ENCODE assay signal across 19 cellular contexts in the genomic region with DNA sequence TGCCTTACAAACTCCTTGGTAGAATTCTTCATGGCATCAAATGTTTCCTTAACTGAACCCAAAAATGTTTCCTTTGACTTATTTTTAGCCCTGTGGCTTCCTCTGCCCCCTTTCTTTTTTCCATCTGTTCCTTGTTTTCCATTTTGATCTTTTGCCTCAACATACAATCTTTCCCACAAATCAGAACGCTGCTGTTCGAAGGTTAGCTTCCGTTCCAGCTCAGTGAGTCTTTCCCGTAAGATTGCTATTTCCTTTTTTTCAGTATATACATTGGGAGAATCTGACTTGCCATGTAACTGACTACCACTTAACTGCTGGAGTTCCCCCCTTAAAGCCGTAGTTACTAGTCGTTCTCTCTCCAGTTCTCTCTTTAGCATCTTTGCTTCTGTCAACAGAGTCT. TPM values are rescaled to one million over a fixed set of nuclear protein-coding genes. Genes with fewer than 3 reads are reported as not detected.
DNase-seq lines count a peak whose midpoint lies in the region; ATAC-seq and TF ChIP-seq lines count a peak whose summit lies in the region.
"Had no signal": no experiment of that assay in that cellular context is flagged by ENCODE, and none has a peak within 500 bp of the region (broad histone marks: within the 10 kb centered on the region; RNA-seq: fewer than 3 reads in every experiment).

No MANE protein-coding gene starts in this region.

- DNase-seq in GM23338 (ENCODE audit: low spot score) (no peak), cerebellar cortex (ENCODE audit: low spot score) (peak; percentile 12), naive B cell (no peak)
- no peak for DNase-seq in T-helper 2 cell treated with Interferon-gamma antibody and Interleukin-4, amounts not matched to agents 5 μg/mL and 100 μg/mL, for 36 hours (ENCODE audit: low spot score)
- DNase-seq: activated naive CD4-positive, alpha-beta T cell treated with anti-CD3 and anti-CD28 coated beads, Interleukin-2, amount 10 ng/mL, durations not matched to agents 7 days and 5 days; dorsolateral prefrontal cortex; gastrocnemius medialis; mesenchymal stem cell; NCI-H1105 treated with DMSO at 0.1 percent for 48 hours; NCI-H2171; NCI-H774; OCI-M1; SHP77 treated with DMSO at 0.1 percent for 48 hours; spleen; testis had no signal

- H4K20me1 ChIP-seq in BLaER1, result no peaks in the 10 kb centered on the region
- H4K20me1 ChIP-seq in GM23338 (replicated peaks; ENCODE audit: insufficient read depth), result no peaks in the 10 kb centered on the region

- H3K79me2 ChIP-seq in GM23338 (replicated peaks; ENCODE audit: insufficient read depth), result no peaks in the 10 kb centered on the region

- peaks cover 19% of the 10 kb centered on the region for H3K36me3 ChIP-seq in BLaER1
- H3K36me3 ChIP-seq in GM23338 (ENCODE audit: insufficient read depth), result no peaks in the 10 kb centered on the region

- H3K4me2 ChIP-seq in BLaER1 (peak overlapping the region; percentile 76), GM23338 (no peak overlapping the region)

- H3K27ac ChIP-seq in BLaER1 (peak overlapping the region; percentile 57), GM23338 (ENCODE audit: low read depth) (no peak overlapping the region; the same call in 1 of the 2 replicates)
- H3K27ac ChIP-seq: gastrocnemius medialis, spleen, testis had no signal

- peak overlapping the region; percentile 6 for H3K27ac Mint-ChIP-seq in GM23338
- H3K27ac Mint-ChIP-seq in naive B cell, result peak overlapping the region in 5 of 6 donors; percentile 30 to 95 (median 84)
- H3K27ac Mint-ChIP-seq in T-helper 2 cell treated with Interferon-gamma antibody and Interleukin-4, amounts not matched to agents 5 μg/mL and 100 μg/mL, for 36 hours, result no peak overlapping the region
- H3K27ac Mint-ChIP-seq: activated naive CD4-positive, alpha-beta T cell treated with anti-CD3 and anti-CD28 coated beads, Interleukin-2, amount 10 ng/mL, durations not matched to agents 7 days and 5 days had no signal

- H3K36me3 Mint-ChIP-seq in GM23338 (ENCODE audit: low read depth) (no peaks in the 10 kb centered on the region), naive B cell (peaks cover 10 to 15% of the 10 kb centered on the region in 2 donors)
- H3K36me3 Mint-ChIP-seq in T-helper 2 cell treated with Interferon-gamma antibody and Interleukin-4, amounts not matched to agents 5 μg/mL and 100 μg/mL, for 36 hours (ENCODE audit: low read depth), result peaks cover 15% of the 10 kb centered on the region

- no peak for TF ChIP-seq CTCF in GM23338 (conservative IDR thresholded peaks at IDR 0.05; ENCODE audit: low read depth in 2 of 2)

- no peaks in the 10 kb centered on the region for H3K9me2 ChIP-seq in GM23338 (ENCODE audit: insufficient read depth)

- peak overlapping the region; percentile 57 for H3K9ac ChIP-seq in BLaER1

- no peaks in the 10 kb centered on the region; the same call in 2 of the 3 replicates for H3K9me3 Mint-ChIP-seq in GM23338
- no peaks in the 10 kb centered on the region for H3K9me3 Mint-ChIP-seq in naive B cell
- no peaks in the 10 kb centered on the region for H3K9me3 Mint-ChIP-seq in T-helper 2 cell treated with Interferon-gamma antibody and Interleukin-4, amounts not matched to agents 5 μg/mL and 100 μg/mL, for 36 hours
- H3K9me3 Mint-ChIP-seq: activated naive CD4-positive, alpha-beta T cell treated with anti-CD3 and anti-CD28 coated beads, Interleukin-2, amount 10 ng/mL, durations not matched to agents 7 days and 5 days had no signal

- no peaks in the 10 kb centered on the region for H3K9me3 ChIP-seq in BLaER1
- H3K9me3 ChIP-seq: gastrocnemius medialis, spleen, testis had no signal

- H3K4me1 ChIP-seq in BLaER1 (peaks cover 32% of the 10 kb centered on the region), GM23338 (ENCODE audit: insufficient read depth) (no peaks in the 10 kb centered on the region; the same call in 1 of the 2 replicates)
- H3K4me1 ChIP-seq: gastrocnemius medialis, testis had no signal

- no peak overlapping the region for H2AFZ ChIP-seq in GM23338

- H3K27me3 Mint-ChIP-seq in GM23338 (ENCODE audit: insufficient read depth, low read depth, poor library complexity) (no peaks in the 10 kb centered on the region), naive B cell (no peaks in the 10 kb centered on the region)
- H3K27me3 Mint-ChIP-seq in T-helper 2 cell treated with Interferon-gamma antibody and Interleukin-4, amounts not matched to agents 5 μg/mL and 100 μg/mL, for 36 hours (ENCODE audit: low read depth), result no peaks in the 10 kb centered on the region
- H3K27me3 Mint-ChIP-seq: activated naive CD4-positive, alpha-beta T cell treated with anti-CD3 and anti-CD28 coated beads, Interleukin-2, amount 10 ng/mL, durations not matched to agents 7 days and 5 days had no signal

- H3K4me3 Mint-ChIP-seq in GM23338 (no peak overlapping the region), naive B cell (no peak overlapping the region)
- no peak overlapping the region for H3K4me3 Mint-ChIP-seq in T-helper 2 cell treated with Interferon-gamma antibody and Interleukin-4, amounts not matched to agents 5 μg/mL and 100 μg/mL, for 36 hours
- H3K4me3 Mint-ChIP-seq: activated naive CD4-positive, alpha-beta T cell treated with anti-CD3 and anti-CD28 coated beads, Interleukin-2, amount 10 ng/mL, durations not matched to agents 7 days and 5 days had no signal

- no peaks in the 10 kb centered on the region for H3F3A ChIP-seq in GM23338 (replicated peaks; ENCODE audit: low read depth)

- H3K4me1 Mint-ChIP-seq in GM23338, result peaks cover 13% of the 10 kb centered on the region; the same call in 2 of the 3 replicates
- peaks cover 0 to 10% (median 3%) of the 10 kb centered on the region in 3 donors for H3K4me1 Mint-ChIP-seq in naive B cell
- H3K4me1 Mint-ChIP-seq in T-helper 2 cell treated with Interferon-gamma antibody and Interleukin-4, amounts not matched to agents 5 μg/mL and 100 μg/mL, for 36 hours (ENCODE audit: low read depth), result no peaks in the 10 kb centered on the region
- H3K4me1 Mint-ChIP-seq: activated naive CD4-positive, alpha-beta T cell treated with anti-CD3 and anti-CD28 coated beads, Interleukin-2, amount 10 ng/mL, durations not matched to agents 7 days and 5 days had no signal

- ATAC-seq in GM23338 (no peak), naive B cell (ENCODE audit: low read depth in 2 of 2) (no peak), GM18870 (IDR thresholded peaks at IDR 0.05; ENCODE audit: unreplicated experiment) (no peak), GM18498 (IDR thresholded peaks at IDR 0.05; ENCODE audit: unreplicated experiment) (no peak), GM21447 (IDR thresholded peaks at IDR 0.05; ENCODE audit: unreplicated experiment) (no peak)
- ATAC-seq: gastrocnemius medialis had no signal

- no peak overlapping the region; the same call in 1 of the 2 replicates for H3K4me3 ChIP-seq in BLaER1
- no peak overlapping the region for H3K4me3 ChIP-seq in GM23338
- H3K4me3 ChIP-seq: dorsolateral prefrontal cortex, gastrocnemius medialis, spleen, testis had no signal

- H3K27me3 ChIP-seq in BLaER1 (no peaks in the 10 kb centered on the region), GM23338 (ENCODE audit: insufficient read depth) (no peaks in the 10 kb centered on the region)
- H3K27me3 ChIP-seq: dorsolateral prefrontal cortex, gastrocnemius medialis, spleen, testis had no signal

TF ChIP-seq in GM23338, 12 proteins besides CTCF, POLR2A, EP300 and RAD21:
- TF ChIP-seq EZH2phosphoT487 (IDR thresholded peaks at IDR 0.05; ENCODE audit: unreplicated experiment) (no peak), ZNF331 (CRISPR knock-in tag; IDR thresholded peaks at IDR 0.05; ENCODE audit: low read depth) (no peak), JUNB (IDR thresholded peaks at IDR 0.05; ENCODE audit: unreplicated experiment) (no peak), ZNF114 (CRISPR knock-in tag; IDR thresholded peaks at IDR 0.05) (no peak)
- TF ChIP-seq, protein P1, sequence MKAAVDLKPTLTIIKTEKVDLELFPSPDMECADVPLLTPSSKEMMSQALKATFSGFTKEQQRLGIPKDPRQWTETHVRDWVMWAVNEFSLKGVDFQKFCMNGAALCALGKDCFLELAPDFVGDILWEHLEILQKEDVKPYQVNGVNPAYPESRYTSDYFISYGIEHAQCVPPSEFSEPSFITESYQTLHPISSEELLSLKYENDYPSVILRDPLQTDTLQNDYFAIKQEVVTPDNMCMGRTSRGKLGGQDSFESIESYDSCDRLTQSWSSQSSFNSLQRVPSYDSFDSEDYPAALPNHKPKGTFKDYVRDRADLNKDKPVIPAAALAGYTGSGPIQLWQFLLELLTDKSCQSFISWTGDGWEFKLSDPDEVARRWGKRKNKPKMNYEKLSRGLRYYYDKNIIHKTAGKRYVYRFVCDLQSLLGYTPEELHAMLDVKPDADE (IDR thresholded peaks at IDR 0.05), result no peak
TF ChIP-seq in GM23338: peak in this region for 0.

RNA-seq across cellular contexts. Expression of a gene that starts 41.2 kb away (rescaled TPM):
- 6.1 and 10.1 TPM in 2 replicates for total RNA-seq in GM23338 (2014; rRNA removed; shearing (Covaris generic))
- polyA plus RNA-seq in GM23338 (2016; fragmentation: Nextera tagmentation; extraction: Ambion mirVana) (6.0 and 9.0 TPM in 2 replicates), naive B cell (ENCODE audit: low read depth in 6 of 6) (10 to 100 TPM; 17.0 to 27.2 (median 24.1) TPM)

RNA-seq across cellular contexts. Expression of a gene that starts 41.3 kb away (rescaled TPM):
- total RNA-seq in GM23338 (2014; rRNA removed; shearing (Covaris generic)), result 9.1 and 14.1 TPM in 2 replicates
- 16.7 and 20.2 TPM in 2 replicates for polyA plus RNA-seq in GM23338 (2016; fragmentation: Nextera tagmentation; extraction: Ambion mirVana)
- polyA plus RNA-seq in naive B cell (ENCODE audit: low read depth in 6 of 6), result 10 to 100 TPM; 27.5 to 61.5 (median 39.0) TPM

RNA-seq across cellular contexts. Expression of a gene that starts 47.9 kb away (rescaled TPM):
- total RNA-seq in GM23338 (2014; rRNA removed; shearing (Covaris generic)), result 8.6 and 11.1 TPM in 2 replicates
- polyA plus RNA-seq in GM23338 (2016; fragmentation: Nextera tagmentation; extraction: Ambion mirVana) (7.5 and 7.7 TPM in 2 replicates), naive B cell (ENCODE audit: low read depth in 6 of 6) (10 to 100 TPM; 21.1 to 44.1 (median 29.9) TPM)

RNA-seq across cellular contexts. Expression of a gene that starts 48.0 kb away (rescaled TPM):
- 3.8 TPM in 1 of 2 replicates, not detected in the other for total RNA-seq in GM23338 (2014; rRNA removed; shearing (Covaris generic))
- polyA plus RNA-seq in GM23338 (2016; fragmentation: Nextera tagmentation; extraction: Ambion mirVana) (2.6 and 3.1 TPM in 2 replicates), naive B cell (ENCODE audit: low read depth in 6 of 6) (1 to 10 TPM; 1.8 to 4.6 (median 2.6) TPM)
